19 cellular contexts compared by ENCODE assay signal in the genomic region with DNA sequence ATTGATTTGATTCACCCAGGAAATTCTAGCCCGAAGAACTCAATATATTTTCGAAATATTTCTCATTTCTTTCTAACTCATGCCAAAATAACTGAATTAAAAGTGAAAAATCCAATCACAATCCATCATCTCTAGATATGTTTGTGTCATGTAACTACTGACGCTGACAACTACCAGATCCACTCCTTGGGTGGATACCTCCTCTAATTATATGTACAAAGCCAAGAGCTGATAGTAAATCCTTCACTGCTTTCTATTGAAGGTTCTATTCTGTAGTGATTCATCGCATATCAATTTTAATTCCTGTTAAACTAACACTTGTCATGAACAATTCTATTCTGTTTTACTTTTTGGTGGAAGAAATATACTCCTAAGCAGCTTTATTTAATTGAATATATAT.
A peak's percentile ranks its signal among the peaks of the same experiment; 100 is the strongest.
DNase-seq lines count a peak whose midpoint lies in the region; ATAC-seq and TF ChIP-seq lines count a peak whose summit lies in the region.
"Had no signal": no experiment of that assay in that cellular context is flagged by ENCODE, and none has a peak within 500 bp of the region (broad histone marks: within the 10 kb centered on the region; RNA-seq: fewer than 3 reads in every experiment).

No MANE protein-coding gene starts in this region.

- H3K36me3 Mint-ChIP-seq in GM23338 (ENCODE audit: low read depth): peaks cover 15% of the 10 kb centered on the region
- no peaks in the 10 kb centered on the region for H3K36me3 Mint-ChIP-seq in progenitor cell of endocrine pancreas (ENCODE audit: insufficient read depth)
- H3K36me3 Mint-ChIP-seq: CD8-positive, alpha-beta T cell had no signal

- no peak for TF ChIP-seq EP300 in transverse colon (IDR thresholded peaks at IDR 0.05; ENCODE audit: low read depth)

- DNase-seq in NCI-H446 treated with DMSO at 0.1 percent for 48 hours (lab: John Stamatoyannopoulos, UW) (peak; percentile 2), NCI-H446 (lab: John Stamatoyannopoulos, UW) (no peak), GM23338 (ENCODE audit: low spot score) (no peak), NCI-H2227 treated with DMSO at 0.1 percent for 48 hours (lab: John Stamatoyannopoulos, UW) (peak; percentile 62), retinal pigment epithelial cell (ENCODE audit: low read depth) (peak; percentile 7), transverse colon (no peak), OCI-LY7 (ENCODE audit: low spot score) (no peak), progenitor cell of endocrine pancreas (ENCODE audit: low spot score, unreplicated experiment) (no peak)
- DNase-seq: 8988T; Calu3; CD8-positive, alpha-beta T cell; DMS53; DND-41; EL had no signal

- no peaks in the 10 kb centered on the region for H3K36me3 ChIP-seq in GM23338 (ENCODE audit: insufficient read depth)
- H3K36me3 ChIP-seq in transverse colon: no peaks in the 10 kb centered on the region
- H3K36me3 ChIP-seq in OCI-LY7 (ENCODE audit: insufficient read depth, low read length): no peaks in the 10 kb centered on the region
- H3K36me3 ChIP-seq: BLaER1 treated with 17β-estradiol and CSF1 and Interleukin-3, amounts not matched to agents 10 nM and 100 nM; HAP-1 had no signal

- in situ Hi-C loops in transverse colon (cut with MboI; ENCODE audit: low pct_ligation_motif_present in 1 of 4, low pct_unique_long_range_greater_than_20kb in 1 of 4, low sequenced_read_pairs in 3 of 4): no loop called here

- no peaks in the 10 kb centered on the region for H3K27me3 Mint-ChIP-seq in GM23338 (ENCODE audit: insufficient read depth, low read depth, poor library complexity)
- no peaks in the 10 kb centered on the region for H3K27me3 Mint-ChIP-seq in progenitor cell of endocrine pancreas
- H3K27me3 Mint-ChIP-seq: B cell had no signal

- ATAC-seq in GM23338: no peak
- ATAC-seq: CD8-positive, alpha-beta T cell; GM12878 had no signal

- H3K27me3 ChIP-seq in GM23338 (ENCODE audit: insufficient read depth) (no peaks in the 10 kb centered on the region), transverse colon (no peaks in the 10 kb centered on the region)
- H3K27me3 ChIP-seq: BLaER1 treated with 17β-estradiol and CSF1 and Interleukin-3, amounts not matched to agents 10 nM and 100 nM had no signal

- WGBS in transverse colon (ENCODE audit: low coverage in 1 of 2), 2 donors: 74% methylated on average over 4 of the region's 4 CpGs

- H3K9me3 ChIP-seq in transverse colon (peaks cover 0 to 10% of the 10 kb centered on the region in 2 donors), OCI-LY7 (ENCODE audit: low read length) (no peaks in the 10 kb centered on the region)
- H3K9me3 ChIP-seq: HAP-1 had no signal

- H3K4me1 Mint-ChIP-seq in GM23338: peaks cover 35% of the 10 kb centered on the region
- H3K4me1 Mint-ChIP-seq in progenitor cell of endocrine pancreas (ENCODE audit: low read depth): no peaks in the 10 kb centered on the region
- H3K4me1 Mint-ChIP-seq: B cell had no signal

- H2AFZ ChIP-seq in GM23338 (no peak overlapping the region), OCI-LY7 (ENCODE audit: low read length) (no peak overlapping the region)

- peaks cover 26% of the 10 kb centered on the region for H3K4me1 ChIP-seq in GM23338 (ENCODE audit: insufficient read depth)
- H3K4me1 ChIP-seq in transverse colon: no peaks in the 10 kb centered on the region
- H3K4me1 ChIP-seq in OCI-LY7 (ENCODE audit: insufficient read depth, low read length, poor library complexity, severe bottlenecking): peaks cover 4% of the 10 kb centered on the region
- H3K4me1 ChIP-seq: HAP-1 had no signal

- no peak for TF ChIP-seq POLR2A in transverse colon (IDR thresholded peaks at IDR 0.05)

- H3K79me2 ChIP-seq in GM23338 (replicated peaks; ENCODE audit: insufficient read depth) (no peaks in the 10 kb centered on the region), OCI-LY7 (ENCODE audit: insufficient read depth, low read depth, low read length) (no peaks in the 10 kb centered on the region)

- H3K27ac Mint-ChIP-seq in GM23338: peak overlapping the region; percentile 57; the same call in 1 of the 2 replicates
- no peak overlapping the region for H3K27ac Mint-ChIP-seq in progenitor cell of endocrine pancreas
- H3K27ac Mint-ChIP-seq: B cell; CD8-positive, alpha-beta T cell had no signal

- H3K4me2 ChIP-seq in GM23338 (no peak overlapping the region), OCI-LY7 (ENCODE audit: low read length) (no peak overlapping the region)
- H3K4me2 ChIP-seq: BLaER1 treated with 17β-estradiol and CSF1 and Interleukin-3, amounts not matched to agents 10 nM and 100 nM had no signal

- intact Hi-C loops in transverse colon (cut with DNase I; ENCODE audit: low total_unique reads) (no loop called here), OCI-LY7 (cut with micrococcal nuclease; ENCODE audit: unreplicated experiment) (no loop called here)

- POLR2A ChIA-PET in OCI-LY7 (lab: Charles Lee): interaction anchor here (1.4 kb wide), 1 partner anchor 8 kb away, joined by 3 read pairs; no protein-coding TSS in a partner anchor

- H3K4me3 ChIP-seq in GM23338 (no peak overlapping the region), retinal pigment epithelial cell (ENCODE audit: low read length) (no peak overlapping the region), transverse colon (no peak overlapping the region), OCI-LY7 (ENCODE audit: low read depth, low read length, poor library complexity, severe bottlenecking) (no peak overlapping the region)
- H3K4me3 ChIP-seq: BLaER1 treated with 17β-estradiol and CSF1 and Interleukin-3, amounts not matched to agents 10 nM and 100 nM; GM12878; HAP-1 had no signal

- H3K9me2 ChIP-seq in GM23338 (ENCODE audit: insufficient read depth) (peaks cover 9% of the 10 kb centered on the region), OCI-LY7 (ENCODE audit: insufficient read depth, low read length) (no peaks in the 10 kb centered on the region)

- no peaks in the 10 kb centered on the region for H3F3A ChIP-seq in GM23338 (replicated peaks; ENCODE audit: low read depth)

- no peak overlapping the region for H3K27ac ChIP-seq in GM23338 (ENCODE audit: low read depth)
- H3K27ac ChIP-seq in transverse colon: no peak overlapping the region
- no peak overlapping the region for H3K27ac ChIP-seq in OCI-LY7 (ENCODE audit: low read depth, low read length, poor library complexity, severe bottlenecking)
- H3K27ac ChIP-seq: BLaER1 treated with 17β-estradiol and CSF1 and Interleukin-3, amounts not matched to agents 10 nM and 100 nM; HL-60 had no signal

- H3K4me3 Mint-ChIP-seq in GM23338 (no peak overlapping the region), progenitor cell of endocrine pancreas (ENCODE audit: low read depth) (no peak overlapping the region)
- H3K4me3 Mint-ChIP-seq: B cell; CD8-positive, alpha-beta T cell had no signal

- BruUV-seq in OCI-LY7 (replicated peaks; lab: Mats Ljungman, UMichigan): no TSS peak

- H4K20me1 ChIP-seq in GM23338 (replicated peaks; ENCODE audit: insufficient read depth): no peaks in the 10 kb centered on the region
- H4K20me1 ChIP-seq in OCI-LY7 (ENCODE audit: insufficient read depth, low read length): no peaks in the 10 kb centered on the region
- H4K20me1 ChIP-seq: BLaER1 treated with 17β-estradiol and CSF1 and Interleukin-3, amounts not matched to agents 10 nM and 100 nM had no signal

- CTCF ChIA-PET in OCI-LY7 (lab: Charles Lee; ENCODE audit: unreplicated experiment): no interaction called here

- peaks cover 10% of the 10 kb centered on the region; the same call in 2 of the 3 replicates for H3K9me3 Mint-ChIP-seq in GM23338
- H3K9me3 Mint-ChIP-seq in progenitor cell of endocrine pancreas (ENCODE audit: low read depth): peaks cover 10% of the 10 kb centered on the region

- no peak for TF ChIP-seq CTCF in GM23338 (conservative IDR thresholded peaks at IDR 0.05; ENCODE audit: low read depth in 2 of 2)
- no peak for TF ChIP-seq CTCF in retinal pigment epithelial cell (conservative IDR thresholded peaks at IDR 0.05; ENCODE audit: low read depth, low read length)
- no peak for TF ChIP-seq CTCF in transverse colon (IDR thresholded peaks at IDR 0.05)
- TF ChIP-seq CTCF in OCI-LY7 (conservative IDR thresholded peaks at IDR 0.05; ENCODE audit: low read length): no peak
- TF ChIP-seq CTCF in progenitor cell of endocrine pancreas (IDR thresholded peaks at IDR 0.05; ENCODE audit: unreplicated experiment): no peak

TF ChIP-seq in GM23338, 12 proteins besides CTCF, POLR2A, EP300 and RAD21 (continues in another document):
- TF ChIP-seq, protein P1, sequence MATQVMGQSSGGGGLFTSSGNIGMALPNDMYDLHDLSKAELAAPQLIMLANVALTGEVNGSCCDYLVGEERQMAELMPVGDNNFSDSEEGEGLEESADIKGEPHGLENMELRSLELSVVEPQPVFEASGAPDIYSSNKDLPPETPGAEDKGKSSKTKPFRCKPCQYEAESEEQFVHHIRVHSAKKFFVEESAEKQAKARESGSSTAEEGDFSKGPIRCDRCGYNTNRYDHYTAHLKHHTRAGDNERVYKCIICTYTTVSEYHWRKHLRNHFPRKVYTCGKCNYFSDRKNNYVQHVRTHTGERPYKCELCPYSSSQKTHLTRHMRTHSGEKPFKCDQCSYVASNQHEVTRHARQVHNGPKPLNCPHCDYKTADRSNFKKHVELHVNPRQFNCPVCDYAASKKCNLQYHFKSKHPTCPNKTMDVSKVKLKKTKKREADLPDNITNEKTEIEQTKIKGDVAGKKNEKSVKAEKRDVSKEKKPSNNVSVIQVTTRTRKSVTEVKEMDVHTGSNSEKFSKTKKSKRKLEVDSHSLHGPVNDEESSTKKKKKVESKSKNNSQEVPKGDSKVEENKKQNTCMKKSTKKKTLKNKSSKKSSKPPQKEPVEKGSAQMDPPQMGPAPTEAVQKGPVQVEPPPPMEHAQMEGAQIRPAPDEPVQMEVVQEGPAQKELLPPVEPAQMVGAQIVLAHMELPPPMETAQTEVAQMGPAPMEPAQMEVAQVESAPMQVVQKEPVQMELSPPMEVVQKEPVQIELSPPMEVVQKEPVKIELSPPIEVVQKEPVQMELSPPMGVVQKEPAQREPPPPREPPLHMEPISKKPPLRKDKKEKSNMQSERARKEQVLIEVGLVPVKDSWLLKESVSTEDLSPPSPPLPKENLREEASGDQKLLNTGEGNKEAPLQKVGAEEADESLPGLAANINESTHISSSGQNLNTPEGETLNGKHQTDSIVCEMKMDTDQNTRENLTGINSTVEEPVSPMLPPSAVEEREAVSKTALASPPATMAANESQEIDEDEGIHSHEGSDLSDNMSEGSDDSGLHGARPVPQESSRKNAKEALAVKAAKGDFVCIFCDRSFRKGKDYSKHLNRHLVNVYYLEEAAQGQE (IDR thresholded peaks at IDR 0.05; ENCODE audit: unreplicated experiment): no peak
- no peak for TF ChIP-seq CREB1 (CRISPR knock-in tag; IDR thresholded peaks at IDR 0.05; ENCODE audit: low read depth)
- TF ChIP-seq STAT1 (IDR thresholded peaks at IDR 0.05; ENCODE audit: unreplicated experiment): no peak
- TF ChIP-seq EZH2 (IDR thresholded peaks at IDR 0.05; ENCODE audit: low read depth, unreplicated experiment): no peak

Comparison
In these comparisons a context has a peak if more than half of its experiments do, and no peak if none do; other contexts are left out.
1. DNase-seq: peak in NCI-H446 treated with DMSO at 0.1 percent for 48 hours (single experiment), NCI-H2227 treated with DMSO at 0.1 percent for 48 hours (single experiment) and retinal pigment epithelial cell (single experiment); none in NCI-H446 (0 of 2), GM23338 (single experiment), transverse colon (single experiment), OCI-LY7 (single experiment) and progenitor cell of endocrine pancreas (single experiment).